ENCODE assay signal across 27 cellular contexts in genomic region chr6:137403443-137403842, GRCh38.
"Had no signal": no experiment of that assay in that cellular context is flagged by ENCODE, and none has a peak within 500 bp of the region (broad histone marks: within the 10 kb centered on the region; RNA-seq: fewer than 3 reads in every experiment).

No MANE protein-coding gene starts in this region.

- H3K4me3 ChIP-seq: ascending aorta, breast epithelium, cardiac muscle cell, colonic mucosa had no signal

- H3K27ac ChIP-seq: ascending aorta, breast epithelium, cardiac muscle cell, colonic mucosa, epithelial cell of prostate had no signal

- H3K27me3 ChIP-seq: ascending aorta, breast epithelium, cardiac muscle cell, colonic mucosa had no signal

- H3K36me3 ChIP-seq: ascending aorta, breast epithelium, cardiac muscle cell, colonic mucosa had no signal

- H3K4me1 ChIP-seq: ascending aorta, breast epithelium, colonic mucosa had no signal

- H3K9me3 ChIP-seq: ascending aorta, breast epithelium, colonic mucosa had no signal

- ATAC-seq: activated CD4-positive, alpha-beta T cell treated with anti-CD3 and anti-CD28 coated beads for 36 hours; activated CD8-positive, alpha-beta memory T cell treated with anti-CD3 and anti-CD28 coated beads, Interleukin-2, amount 10 ng/mL, durations not matched to agents 7 days and 5 days; activated CD8-positive, alpha-beta T cell treated with anti-CD3 and anti-CD28 coated beads, Interleukin-2, amount 10 ng/mL, durations not matched to agents 7 days and 5 days; activated naive CD4-positive, alpha-beta T cell treated with anti-CD3 and anti-CD28 coated beads, Interleukin-2, amount 50 U/mL, for 72 hours; T-helper 17 cell had no signal

- DNase-seq: activated CD4-positive, alpha-beta memory T cell treated with anti-CD3 and anti-CD28 coated beads for 36 hours; activated CD4-positive, alpha-beta T cell treated with anti-CD3 and anti-CD28 coated beads for 36 hours; activated CD4-positive, alpha-beta T cell treated with anti-CD3 and anti-CD28 coated beads, Interleukin-2, amount 10 ng/mL, durations not matched to agents 24 days and 14 days; activated CD4-positive, CD25-positive, alpha-beta regulatory T cell; activated CD4-positive, CD25-positive, alpha-beta regulatory T cell treated with anti-CD3 and anti-CD28 coated beads, Interleukin-2, amount 50 U/mL, for 72 hours; activated CD8-positive, alpha-beta memory T cell treated with anti-CD3 and anti-CD28 coated beads, Interleukin-2, amount 10 ng/mL, durations not matched to agents 7 days and 5 days; activated CD8-positive, alpha-beta memory T cell treated with anti-CD3 and anti-CD28 coated beads, Interleukin-2, amount 50 U/mL, for 4 hours; activated CD8-positive, alpha-beta T cell treated with anti-CD3 and anti-CD28 coated beads, Interleukin-2, amount 10 ng/mL, durations not matched to agents 7 days and 5 days; activated gamma-delta T cell; activated naive CD4-positive, alpha-beta T cell; activated naive CD4-positive, alpha-beta T cell treated with anti-CD3 and anti-CD28 coated beads, Interleukin-2, amount 10 ng/mL, durations not matched to agents 7 days and 5 days; activated naive CD8-positive, alpha-beta T cell treated with anti-CD3 and anti-CD28 coated beads, Interleukin-2, amount 10 ng/mL, durations not matched to agents 7 days and 5 days; activated T-cell treated with anti-CD3 and anti-CD28 coated beads, Interleukin-2, amount 50 U/mL, for 1 hour; activated T-cell treated with anti-CD3 and anti-CD28 coated beads, Interleukin-2, amount 50 U/mL, for 48 hours; central memory CD4-positive, alpha-beta T cell; cerebellar nuclear complex; colonic mucosa; effector CD8-positive, alpha-beta T cell; foreskin fibroblast; head of caudate nucleus; T-helper 17 cell; T1000 had no signal
